Comparison of ENCODE assay signal across 8 cellular contexts in the genomic region with DNA sequence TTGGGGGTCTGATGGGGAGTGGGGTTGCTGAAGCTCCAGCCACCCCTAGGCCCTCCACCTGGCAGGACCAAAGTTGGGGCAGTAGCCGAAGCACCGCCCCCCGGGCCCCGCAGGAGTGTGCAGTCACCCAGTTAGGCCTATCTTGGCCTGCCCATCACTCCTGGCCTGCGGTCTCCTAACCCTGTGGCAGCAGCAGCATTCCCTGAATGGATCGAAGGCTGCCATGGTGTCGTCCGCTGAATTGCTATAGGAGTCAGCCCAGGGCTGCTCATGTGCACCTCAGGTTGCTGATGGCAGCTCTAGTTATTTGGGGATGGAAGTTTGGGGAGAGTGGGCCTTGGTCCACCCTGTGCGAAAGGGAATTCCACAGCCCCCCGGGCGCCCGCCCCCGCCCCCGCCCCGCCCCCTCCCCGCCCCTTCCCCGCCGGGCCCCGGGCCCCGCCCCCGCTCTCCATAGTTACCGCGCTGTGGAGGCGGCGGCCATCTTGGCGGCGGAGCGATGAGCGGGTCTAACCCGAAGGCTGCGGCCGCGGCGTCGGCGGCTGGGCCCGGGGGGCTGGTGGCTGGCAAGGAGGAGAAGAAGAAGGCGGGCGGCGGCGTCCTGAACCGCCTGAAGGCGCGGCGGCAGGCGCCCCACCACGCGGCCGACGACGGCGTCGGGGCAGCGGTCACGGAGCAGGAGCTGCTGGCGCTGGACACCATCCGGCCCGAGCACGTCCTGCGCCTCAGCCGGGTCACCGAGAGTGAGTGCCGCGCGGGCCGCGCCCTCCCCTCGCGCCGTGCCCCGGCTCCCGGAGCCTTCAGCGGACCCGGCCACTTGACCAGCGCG. TPM values are rescaled to one million over a fixed set of nuclear protein-coding genes. Genes with fewer than 3 reads are reported as not detected.
DNase-seq lines count a peak whose midpoint lies in the region; ATAC-seq, FAIRE-seq and TF ChIP-seq lines count a peak whose summit lies in the region.

A gene (plus strand): TSS at position 483 of the 829 bp plus-strand sequence. CDS start 17 bp downstream, at position 500.

- no peak for TF ChIP-seq CTCF in HepG2 (CRISPR knock-in tag; IDR thresholded peaks at IDR 0.05)

- in situ Hi-C loops in HepG2 (cut with HindIII; ENCODE audit: extremely low pct_ligation_motif_present, low pct_unique_long_range_greater_than_20kb), result loop anchor here (5.0 kb wide), 2 partner anchors 63 to 128 kb away; a partner anchor contains a TSS

- no peak within 1 kb of the TSS for H2AFZ ChIP-seq in HepG2 (ENCODE audit: low read length)

- no peak for FAIRE-seq in HepG2 (lab: Jason Lieb, UNC)

- H3K4me3 Mint-ChIP-seq in dendritic cell treated with granulocyte-macrophage colony-stimulating factor and Interleukin-4, amounts not matched to agents 40 ng/mL and 50 ng/mL, for 4 days, result peak within 1 kb of the TSS; percentile 90

- peaks cover 34% of the 10 kb centered on the region for H3K4me1 ChIP-seq in HepG2 (ENCODE audit: insufficient read depth, low read length)

- H3K4me3 ChIP-seq in HepG2 (replicated peaks in 1 of 3; ENCODE audit: insufficient read depth in 1 of 3, low read depth in 2 of 3, low read length in 3 of 3), result peak within 1 kb of the TSS; percentile 84 to 85 (median 84)

- peaks cover 38% of the 10 kb centered on the region for H3K36me3 Mint-ChIP-seq in dendritic cell treated with granulocyte-macrophage colony-stimulating factor and Interleukin-4, amounts not matched to agents 40 ng/mL and 50 ng/mL, for 4 days (ENCODE audit: low read depth)

- peak within 1 kb of the TSS; percentile 80 for H3K27ac Mint-ChIP-seq in dendritic cell treated with granulocyte-macrophage colony-stimulating factor and Interleukin-4, amounts not matched to agents 40 ng/mL and 50 ng/mL, for 4 days

- no peaks in the 10 kb centered on the region for H3K27me3 ChIP-seq in HepG2 (ENCODE audit: control insufficient read depth in 1 of 2, insufficient read depth in 2 of 2, low read length in 2 of 2)

- TF ChIP-seq RAD21 in HepG2 (CRISPR knock-in tag; IDR thresholded peaks at IDR 0.05), result no peak

- TF ChIP-seq POLR2A in GM15510 (IDR thresholded peaks at IDR 0.05; ENCODE audit: borderline replicate concordance, extremely low read depth, insufficient read length) (peak; percentile 57), HepG2 (IDR thresholded peaks at IDR 0.05; ENCODE audit: insufficient read depth in 1 of 2, low read depth in 2 of 2, low read length in 2 of 2) (peak; percentile 22 to 75; a peak in 3 of 4 replicates)

- BruUV-seq in HepG2 (replicated peaks; lab: Mats Ljungman, UMichigan), result no TSS peak

- no peaks in the 10 kb centered on the region; the same call in 1 of the 2 replicates for H4K20me1 ChIP-seq in HepG2 (ENCODE audit: insufficient read depth, low read length)

- H3K4me2 ChIP-seq in HepG2 (ENCODE audit: low read depth, low read length), result peak within 1 kb of the TSS; percentile 73

- no peaks in the 10 kb centered on the region for H3K9me3 ChIP-seq in HepG2 (ENCODE audit: low read length)

- intact Hi-C loops in dendritic cell treated with granulocyte-macrophage colony-stimulating factor and Interleukin-4, amounts not matched to agents 40 ng/mL and 50 ng/mL, for 4 days (cut with micrococcal nuclease), result loop anchor here (2.0 kb wide), 1 partner anchor 23 kb away; a partner anchor contains a TSS
- intact Hi-C loops in HepG2 (cut with micrococcal nuclease; ENCODE audit: unreplicated experiment), result loop anchor here (2.0 kb wide), 1 partner anchor 127 kb away; no protein-coding TSS in a partner anchor

- H3K27me3 Mint-ChIP-seq in dendritic cell treated with granulocyte-macrophage colony-stimulating factor and Interleukin-4, amounts not matched to agents 40 ng/mL and 50 ng/mL, for 4 days, result no peaks in the 10 kb centered on the region

- POLR2A ChIA-PET in HepG2 (lab: Yijun Ruan, JAX), result interaction anchor here (0.6 to 1.5 kb wide), 7 partner anchors 18 to 269 kb away, joined by 3 to 8 read pairs (median 4); a partner anchor contains a TSS

- CTCF ChIA-PET in HepG2 (lab: Yijun Ruan, JAX; ENCODE audit: low intra/inter-chr PET ratio, low total read pairs), result no interaction called here

- DNase-seq in NCI-H2196 (lab: John Stamatoyannopoulos, UW; ENCODE audit: unreplicated experiment) (peak; percentile 63), HepG2 (ENCODE audit: low spot score) (no peak)
- DNase-seq in activated CD4-positive, alpha-beta T cell treated with anti-CD3 and anti-CD28 coated beads, Interleukin-2, amount 50 U/mL, for 1 hour, result peak; percentile 75
- peak; percentile 67 to 68 for DNase-seq in stimulated activated CD4-positive, alpha-beta T cell treated with anti-CD3 and anti-CD28 coated beads, Interleukin-2, amount 100 ng/mL, for 48 hours

- TF ChIP-seq EP300 in HepG2 (IDR thresholded peaks at IDR 0.05; ENCODE audit: low read depth in 2 of 2, low read length in 2 of 2), result no peak
- no peak for TF ChIP-seq EP300 in HepG2 (CRISPR knock-in tag; IDR thresholded peaks at IDR 0.05; ENCODE audit: borderline replicate concordance)

- peaks cover 14% of the 10 kb centered on the region for H3K79me2 ChIP-seq in HepG2 (ENCODE audit: insufficient read depth, low read length)

- H3K27ac ChIP-seq in HepG2 (ENCODE audit: extremely low read length, insufficient read depth, low read length), result peak within 1 kb of the TSS; percentile 59

- H3K9ac ChIP-seq in HepG2 (ENCODE audit: insufficient read depth, low read depth, low read length), result peak within 1 kb of the TSS; percentile 88

- ATAC-seq in HG02840 (IDR thresholded peaks at IDR 0.05; ENCODE audit: low FRiP score, unreplicated experiment) (peak; percentile 68), HepG2 (peak; percentile 85), GM18861 (IDR thresholded peaks at IDR 0.05; ENCODE audit: unreplicated experiment) (no peak)

- H3K9me3 Mint-ChIP-seq in dendritic cell treated with granulocyte-macrophage colony-stimulating factor and Interleukin-4, amounts not matched to agents 40 ng/mL and 50 ng/mL, for 4 days, result no peaks in the 10 kb centered on the region

- H3K4me1 Mint-ChIP-seq in dendritic cell treated with granulocyte-macrophage colony-stimulating factor and Interleukin-4, amounts not matched to agents 40 ng/mL and 50 ng/mL, for 4 days (ENCODE audit: low read depth), result peaks cover 27% of the 10 kb centered on the region

- H3K36me3 ChIP-seq in HepG2 (replicated peaks in 1 of 2; ENCODE audit: control insufficient read depth in 1 of 2, insufficient read depth in 2 of 2, low read length in 2 of 2), result peaks cover 2 to 14% of the 10 kb centered on the region in 2 experiments; a peak in 3 of 5 replicates

- 0% methylated on average over 3 of the region's 76 CpGs for WGBS in HepG2 (ENCODE audit: low lambda C conversion rate)

RNA-seq across cellular contexts. Expression of the gene that starts here (rescaled TPM):
- total RNA-seq in HepG2 (2016; rRNA removed; fragmentation: Illumina TruSeq; extraction: Trizol), result 19.6 and 30.7 TPM in 2 replicates
- total RNA-seq in HepG2 (2016; cell fraction: cytosol; rRNA removed; fragmentation: Illumina TruSeq; extraction: Trizol; ENCODE audit: low read depth), result 4.9 and 5.2 TPM in 2 replicates
- 20.3 and 28.2 TPM in 2 replicates for total RNA-seq in HepG2 (2016; cell fraction: insoluble cytoplasmic fraction; rRNA removed; fragmentation: Illumina TruSeq; extraction: Trizol)
- total RNA-seq in HepG2 (2016; cell fraction: membrane; rRNA removed; fragmentation: Illumina TruSeq; extraction: Trizol), result 13.5 and 13.6 TPM in 2 replicates
- total RNA-seq in HepG2 (2016; cell fraction: nucleus; rRNA removed; fragmentation: Illumina TruSeq; extraction: Trizol), result 15.8 and 19.8 TPM in 2 replicates
- polyA plus RNA-seq in HepG2 (2011; rRNA removed), result 18.6 and 19.7 TPM in 2 replicates
- 14.9 and 17.8 TPM in 2 replicates for polyA plus RNA-seq in HepG2 (2011; cell fraction: cytosol; rRNA removed)
- 19.3 and 19.7 TPM in 2 replicates for polyA plus RNA-seq in HepG2 (2011; cell fraction: nucleus; rRNA removed)
- polyA plus RNA-seq in HepG2 (2012), result 16.7 and 17.6 TPM in 2 replicates
- 3.8 and 4.1 TPM in 2 replicates for polyA plus RNA-seq in HepG2 (2016; cell fraction: cytosol; fragmentation: Illumina TruSeq; extraction: Trizol; ENCODE audit: low read depth)
- 27.6 and 27.9 TPM in 2 replicates for polyA plus RNA-seq in HepG2 (2016; cell fraction: insoluble cytoplasmic fraction; fragmentation: Illumina TruSeq; extraction: Trizol; ENCODE audit: low read depth)
- 9.0 TPM in 2 replicates for polyA plus RNA-seq in HepG2 (2016; cell fraction: membrane; fragmentation: Illumina TruSeq; extraction: Trizol; ENCODE audit: low read depth)
- polyA plus RNA-seq in HepG2 (2016; cell fraction: nucleus; fragmentation: Illumina TruSeq; extraction: Trizol; ENCODE audit: insufficient read depth, low read depth), result 25.6 and 26.1 TPM in 2 replicates
- polyA minus RNA-seq in HepG2 (2011; rRNA and poly(A)+ RNA removed; ENCODE audit: low replicate concordance), result 27.6 and 29.3 TPM in 2 replicates
- 14.1 and 15.8 TPM in 2 replicates for polyA minus RNA-seq in HepG2 (2011; cell fraction: cytosol; rRNA and poly(A)+ RNA removed)
- polyA minus RNA-seq in HepG2 (2011; cell fraction: nucleus; rRNA and poly(A)+ RNA removed), result 11.6 and 11.8 TPM in 2 replicates
